ENCODE assay signal across 15 cellular contexts in the genomic region with DNA sequence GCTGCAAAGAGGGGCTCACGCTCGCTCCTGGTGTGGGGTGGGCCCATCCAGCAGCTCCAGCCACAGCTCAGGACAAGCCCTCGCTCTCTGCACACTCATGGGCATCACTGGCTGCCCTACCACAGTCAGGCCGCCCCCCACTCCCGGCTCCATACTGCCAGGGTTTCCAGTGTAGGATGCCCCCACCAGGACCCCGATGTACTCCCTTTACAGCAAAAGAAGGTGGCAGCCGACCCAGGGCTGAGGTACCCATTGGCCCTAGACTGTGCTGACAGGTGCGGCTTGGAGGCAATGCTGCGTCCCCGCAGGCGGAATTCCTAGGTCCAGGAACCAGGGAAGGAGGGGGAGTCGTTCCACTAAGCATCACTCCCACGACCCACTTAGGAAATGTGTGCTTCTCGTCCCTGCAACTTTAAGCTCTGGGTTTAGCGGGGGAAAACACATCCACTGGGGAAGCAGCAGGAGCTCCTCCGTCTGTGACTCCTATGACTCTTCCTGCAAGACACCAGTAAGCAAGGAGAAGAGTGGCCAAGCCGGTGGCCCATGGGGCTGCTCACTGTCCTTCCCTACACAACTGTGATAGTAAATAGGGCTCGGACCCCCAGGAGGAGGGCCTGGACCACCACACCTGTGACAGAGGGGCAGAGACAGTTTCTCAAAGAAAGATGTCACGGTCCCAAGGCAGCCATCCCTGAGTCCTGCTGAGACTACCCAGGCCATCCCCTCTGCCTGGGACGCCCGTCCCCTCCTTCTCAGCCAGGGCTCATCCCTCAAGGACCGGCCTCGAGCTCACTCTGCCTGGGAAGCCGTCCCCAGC. TPM values are rescaled to one million over a fixed set of nuclear protein-coding genes. Genes with fewer than 3 reads are reported as not detected.
DNase-seq lines count a peak whose midpoint lies in the region; TF ChIP-seq lines count a peak whose summit lies in the region.
"Had no signal": no experiment of that assay in that cellular context is flagged by ENCODE, and none has a peak within 500 bp of the region (broad histone marks: within the 10 kb centered on the region; RNA-seq: fewer than 3 reads in every experiment).

No MANE protein-coding gene starts in this region.

- H3K4me3 Mint-ChIP-seq in activated T-cell treated with anti-CD3 and anti-CD28 coated beads, Interleukin-2, amount 50 U/mL, for 24 hours, result no peak overlapping the region
- H3K4me3 Mint-ChIP-seq in glutamatergic neuron (ENCODE audit: unreplicated experiment), result no peak overlapping the region
- H3K4me3 Mint-ChIP-seq: HFFc6; stimulated activated naive CD8-positive, alpha-beta T cell treated with anti-CD3 and anti-CD28 coated beads, Interleukin-15, amount 100 ng/mL, for 72 hours had no signal

- peaks cover 91% of the 10 kb centered on the region for H3K36me3 Mint-ChIP-seq in activated T-cell treated with anti-CD3 and anti-CD28 coated beads, Interleukin-2, amount 50 U/mL, for 24 hours (ENCODE audit: low read depth)
- peaks cover 4% of the 10 kb centered on the region for H3K36me3 Mint-ChIP-seq in glutamatergic neuron (ENCODE audit: unreplicated experiment)

- H3K27ac Mint-ChIP-seq in activated T-cell treated with anti-CD3 and anti-CD28 coated beads, Interleukin-2, amount 50 U/mL, for 24 hours, result peak overlapping the region; percentile 8
- H3K27ac Mint-ChIP-seq in glutamatergic neuron (ENCODE audit: unreplicated experiment), result peak overlapping the region; percentile 12

- H3K4me1 Mint-ChIP-seq in activated T-cell treated with anti-CD3 and anti-CD28 coated beads, Interleukin-2, amount 50 U/mL, for 24 hours (ENCODE audit: low read depth), result peaks cover 2% of the 10 kb centered on the region
- H3K4me1 Mint-ChIP-seq in glutamatergic neuron (ENCODE audit: low read depth, unreplicated experiment), result peaks cover 12% of the 10 kb centered on the region

- no peaks in the 10 kb centered on the region for H3K9me3 Mint-ChIP-seq in activated T-cell treated with anti-CD3 and anti-CD28 coated beads, Interleukin-2, amount 50 U/mL, for 24 hours
- H3K9me3 Mint-ChIP-seq in glutamatergic neuron (ENCODE audit: unreplicated experiment), result peaks cover 7% of the 10 kb centered on the region
- H3K9me3 Mint-ChIP-seq: HFFc6; stimulated activated naive CD8-positive, alpha-beta T cell treated with anti-CD3 and anti-CD28 coated beads, Interleukin-15, amount 100 ng/mL, for 72 hours had no signal

- H3K9me3 ChIP-seq in Karpas-422 (ENCODE audit: low read length) (no peaks in the 10 kb centered on the region), osteoblast (ENCODE audit: low read depth, low read length) (no peaks in the 10 kb centered on the region), BE2C (no peaks in the 10 kb centered on the region)
- H3K9me3 ChIP-seq: heart left ventricle, left lung, right atrium auricular region, tibial nerve had no signal

- H3K4me2 ChIP-seq in Karpas-422 (ENCODE audit: low read depth, low read length, poor library complexity, severe bottlenecking) (no peak overlapping the region), osteoblast (ENCODE audit: insufficient read depth, low read length) (no peak overlapping the region)

- peaks cover 17% of the 10 kb centered on the region for H3K4me1 ChIP-seq in Karpas-422 (ENCODE audit: low read length)
- H3K4me1 ChIP-seq in osteoblast (ENCODE audit: insufficient read depth, low read length), result peaks cover 6% of the 10 kb centered on the region
- H3K4me1 ChIP-seq in BE2C, result peaks cover 10% of the 10 kb centered on the region

- H3K27me3 ChIP-seq in Karpas-422 (ENCODE audit: low read length) (no peaks in the 10 kb centered on the region), osteoblast (ENCODE audit: insufficient read depth, low read length) (no peaks in the 10 kb centered on the region), BE2C (no peaks in the 10 kb centered on the region)
- H3K27me3 ChIP-seq: heart left ventricle, left lung, right atrium auricular region, tibial nerve had no signal

- 0 out of 2 replicates have a peak, but pooled peaks cover 8% of the 10 kb centered on the region for H3K79me2 ChIP-seq in Karpas-422 (ENCODE audit: low read length)
- no peaks in the 10 kb centered on the region for H3K79me2 ChIP-seq in osteoblast (ENCODE audit: insufficient read depth, low read length)

- no peak overlapping the region for H3K9ac ChIP-seq in Karpas-422 (ENCODE audit: low read length)

- no peak overlapping the region for H3K27ac ChIP-seq in Karpas-422 (ENCODE audit: low read length)
- H3K27ac ChIP-seq in osteoblast (ENCODE audit: low read depth, low read length), result no peak overlapping the region
- H3K27ac ChIP-seq: left lung, right atrium auricular region had no signal

- DNase-seq in activated T-cell treated with anti-CD3 and anti-CD28 coated beads, Interleukin-2, amount 50 U/mL, for 24 hours, result no peak
- DNase-seq in activated T-cell treated with anti-CD3 and anti-CD28 coated beads for 4 hours (no peak), Karpas-422 (peak; percentile 20), glutamatergic neuron (no peak), osteoblast (ENCODE audit: insufficient read length, low spot score, missing footprints) (peak; percentile 80), OCI-M1 (lab: John Stamatoyannopoulos, UW) (no peak), NCI-H2196 treated with DMSO at 0.1 percent for 48 hours (lab: John Stamatoyannopoulos, UW; ENCODE audit: unreplicated experiment) (no peak), BE2C (no peak)
- DNase-seq: SIG-M5 had no signal

- TF ChIP-seq CTCF in glutamatergic neuron (IDR thresholded peaks at IDR 0.05; ENCODE audit: partially characterized antibody, unreplicated experiment) (no peak), osteoblast (IDR thresholded peaks at IDR 0.05; ENCODE audit: extremely low read depth, low read depth, low read length) (no peak), BE2C (IDR thresholded peaks at IDR 0.05; ENCODE audit: low read depth, low read length) (no peak)

- no peak overlapping the region for H3K4me3 ChIP-seq in Karpas-422 (ENCODE audit: low read length)
- no peak overlapping the region for H3K4me3 ChIP-seq in osteoblast (ENCODE audit: insufficient read depth, low read length)
- H3K4me3 ChIP-seq in BE2C (ENCODE audit: low read depth, low read length), result no peak overlapping the region
- H3K4me3 ChIP-seq: left lung, right atrium auricular region, tibial nerve had no signal

- H3K27me3 Mint-ChIP-seq in activated T-cell treated with anti-CD3 and anti-CD28 coated beads, Interleukin-2, amount 50 U/mL, for 24 hours, result no peaks in the 10 kb centered on the region
- H3K27me3 Mint-ChIP-seq in glutamatergic neuron (ENCODE audit: unreplicated experiment), result peaks cover 9% of the 10 kb centered on the region
- H3K27me3 Mint-ChIP-seq: stimulated activated naive CD8-positive, alpha-beta T cell treated with anti-CD3 and anti-CD28 coated beads, Interleukin-15, amount 100 ng/mL, for 72 hours had no signal

- no peaks in the 10 kb centered on the region for H3K9me2 ChIP-seq in Karpas-422 (replicated peaks; ENCODE audit: insufficient read depth, low read length)

- H2AFZ ChIP-seq in Karpas-422 (ENCODE audit: low read length) (no peak overlapping the region), osteoblast (ENCODE audit: low read length) (no peak overlapping the region)

- no peaks in the 10 kb centered on the region for H4K20me1 ChIP-seq in Karpas-422 (ENCODE audit: insufficient read depth, low read depth, low read length)
- peaks cover 5% of the 10 kb centered on the region for H4K20me1 ChIP-seq in osteoblast (ENCODE audit: insufficient read depth, low read length)

- H3K36me3 ChIP-seq in Karpas-422 (ENCODE audit: insufficient read depth, low read length), result peaks cover 9% of the 10 kb centered on the region; the same call in 1 of the 2 replicates
- H3K36me3 ChIP-seq in osteoblast (ENCODE audit: insufficient read depth, low read length), result peaks cover 9% of the 10 kb centered on the region
- H3K36me3 ChIP-seq in BE2C, result peaks cover 7% of the 10 kb centered on the region; the same call in 1 of the 2 replicates

RNA-seq across cellular contexts. Expression of a gene that starts 13.1 kb away (rescaled TPM):
- 46.2 and 84.9 TPM in 2 replicates for total RNA-seq in Karpas-422 (2014; rRNA removed; shearing (Covaris generic); ENCODE audit: low replicate concordance)
- total RNA-seq in glutamatergic neuron (ENCODE audit: unreplicated experiment), result 200 TPM
- 9.7 and 17.7 TPM in 2 replicates for total RNA-seq in osteoblast
- polyA plus RNA-seq in BE2C (2012; ENCODE audit: insufficient read depth, insufficient read length, low read depth), result 72.6 TPM

RNA-seq across cellular contexts. Expression of a gene that starts 22.3 kb away (rescaled TPM):
- total RNA-seq in Karpas-422 (2014; rRNA removed; shearing (Covaris generic); ENCODE audit: low replicate concordance), result 56.5 and 74.7 TPM in 2 replicates
- 32.6 TPM for total RNA-seq in glutamatergic neuron (ENCODE audit: unreplicated experiment)
- 30.0 and 30.9 TPM in 2 replicates for total RNA-seq in osteoblast
- polyA plus RNA-seq in BE2C (2012; ENCODE audit: insufficient read depth, insufficient read length, low read depth), result 154 TPM

RNA-seq across cellular contexts. Expression of a gene that starts 31.7 kb away (rescaled TPM):
- total RNA-seq in Karpas-422 (2014; rRNA removed; shearing (Covaris generic); ENCODE audit: low replicate concordance), result 4.1 and 8.9 TPM in 2 replicates
- 4.1 TPM for total RNA-seq in glutamatergic neuron (ENCODE audit: unreplicated experiment)
- 202 and 217 TPM in 2 replicates for total RNA-seq in osteoblast
- 147 TPM for polyA plus RNA-seq in BE2C (2012; ENCODE audit: insufficient read depth, insufficient read length, low read depth)

RNA-seq across cellular contexts. Expression of a gene that starts 52.2 kb away (rescaled TPM):
- total RNA-seq in Karpas-422 (2014; rRNA removed; shearing (Covaris generic); ENCODE audit: low replicate concordance), result 65.6 and 126 TPM in 2 replicates
- total RNA-seq in glutamatergic neuron (ENCODE audit: unreplicated experiment), result 33.1 TPM
- 17.4 and 18.6 TPM in 2 replicates for total RNA-seq in osteoblast
- polyA plus RNA-seq in BE2C (2012; ENCODE audit: insufficient read depth, insufficient read length, low read depth), result 216 TPM

Comparison
In these comparisons a context has a peak if more than half of its experiments do, and no peak if none do; other contexts are left out.
1. DNase-seq: peak in Karpas-422 (single experiment) and osteoblast (single experiment); none in activated T-cell treated with anti-CD3 and anti-CD28 coated beads, Interleukin-2, amount 50 U/mL, for 24 hours (single experiment), activated T-cell treated with anti-CD3 and anti-CD28 coated beads for 4 hours (single experiment), glutamatergic neuron (single experiment), OCI-M1 (single experiment), NCI-H2196 treated with DMSO at 0.1 percent for 48 hours (single experiment) and BE2C (single experiment).
2. RNA of a gene that starts 31.7 kb away (total RNA-seq): 202 to 217 TPM in osteoblast; 4.1 to 8.9 TPM in Karpas-422 and 4.1 TPM in glutamatergic neuron (single experiment); every median in the first group is over 10 times any median in the second.